In the genomic region with DNA sequence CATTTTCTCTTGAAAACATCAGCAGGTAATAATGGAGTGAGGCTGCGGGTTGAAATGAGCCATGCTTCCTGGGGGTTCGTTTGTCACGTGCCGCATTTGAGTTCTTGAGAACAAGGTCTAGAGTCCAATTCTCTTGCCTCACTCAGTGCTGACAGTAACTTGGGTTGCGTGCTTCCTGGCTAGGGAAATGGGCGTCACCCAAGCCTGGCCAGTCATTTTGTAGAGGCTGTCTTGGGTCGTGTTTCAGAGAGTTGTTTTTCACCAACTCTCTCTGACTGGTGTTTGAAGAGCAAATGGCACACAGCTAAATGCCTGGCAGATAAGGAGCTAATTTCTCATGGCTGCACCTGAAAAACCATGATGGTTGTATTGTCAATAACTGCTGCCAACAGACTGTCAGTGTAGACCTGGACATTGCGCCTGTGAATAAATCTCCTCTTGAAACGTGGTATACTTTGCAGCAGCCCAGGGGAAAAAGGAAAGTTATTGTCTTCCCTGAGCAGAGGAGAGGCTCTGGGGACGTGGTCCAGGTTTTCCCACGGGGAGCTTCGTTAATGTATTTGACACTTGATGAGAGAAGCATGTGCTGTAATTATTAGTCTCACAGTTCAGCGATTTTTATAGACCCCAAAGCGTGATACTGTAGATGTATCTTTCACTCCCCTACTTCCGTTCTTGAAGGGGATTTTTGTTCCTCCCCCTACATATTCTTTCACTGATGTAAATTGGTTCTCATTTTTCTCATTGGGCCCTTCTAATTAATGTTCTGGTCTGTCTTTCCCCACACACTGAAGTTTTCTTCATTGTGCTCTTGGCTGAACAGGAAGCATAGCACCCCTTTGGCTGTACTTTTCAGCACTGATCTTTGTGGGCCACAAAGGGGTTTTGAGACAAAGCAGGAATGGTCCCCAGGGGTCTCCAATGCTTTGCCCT, we compare ENCODE assay signal across 9 cellular contexts.
A peak's percentile ranks its signal among the peaks of the same experiment; 100 is the strongest.
DNase-seq lines count a peak whose midpoint lies in the region; ATAC-seq and TF ChIP-seq lines count a peak whose summit lies in the region.
"Had no signal": no experiment of that assay in that cellular context is flagged by ENCODE, and none has a peak within 500 bp of the region (broad histone marks: within the 10 kb centered on the region; RNA-seq: fewer than 3 reads in every experiment).

No MANE protein-coding gene starts in this region.

- BruUV-seq in HCT116 (replicated peaks; lab: Mats Ljungman, UMichigan): no TSS peak

- H3K4me2 ChIP-seq in HCT116 (ENCODE audit: low read length): no peak overlapping the region

- no peaks in the 10 kb centered on the region for H3K79me2 ChIP-seq in HCT116 (ENCODE audit: insufficient read depth, low read length)

- H3K4me3 ChIP-seq in HCT116 (replicated peaks in 1 of 2; ENCODE audit: low read depth in 1 of 2, low read length in 2 of 2) (no peak overlapping the region), left ventricle myocardium inferior (peak overlapping the region; percentile 15)

- H2AFZ ChIP-seq in HCT116 (ENCODE audit: low read depth, low read length, poor library complexity, severe bottlenecking): no peak overlapping the region

- DNase-seq in HCT116 (ENCODE audit: low read depth, low spot score) (no peak), NCI-H510A treated with DMSO at 0.1 percent for 48 hours (lab: John Stamatoyannopoulos, UW) (peak; percentile 97), left ventricle myocardium inferior (peak; percentile 28), retina (peak; percentile 26)
- no peak for DNase-seq in activated CD4-positive, alpha-beta T cell treated with anti-CD3 and anti-CD28 coated beads for 1 hour
- DNase-seq: activated CD4-positive, alpha-beta T cell treated with anti-CD3 and anti-CD28 coated beads, Interleukin-2, amount 50 U/mL, for 48 hours; NCI-H2081 treated with DMSO at 0.1 percent for 48 hours had no signal

- no peak for TF ChIP-seq RAD21 in HCT116 (IDR thresholded peaks at IDR 0.05; ENCODE audit: low read depth)

- H3K27me3 ChIP-seq in HCT116 (ENCODE audit: insufficient read depth, low read length) (0 out of 2 replicates have a peak, but pooled peaks cover 4% of the 10 kb centered on the region), left ventricle myocardium inferior (ENCODE audit: low read depth) (no peaks in the 10 kb centered on the region)

- intact Hi-C loops in HCT116 (cut with micrococcal nuclease): no loop called here
- intact Hi-C loops in left ventricle myocardium inferior (cut with micrococcal nuclease): no loop called here

- H3K9ac ChIP-seq in HCT116 (ENCODE audit: low read length): no peak overlapping the region

- no peak for TF ChIP-seq POLR2A in HCT116 (IDR thresholded peaks at IDR 0.05; ENCODE audit: borderline replicate concordance, extremely low read depth, insufficient read depth, insufficient read length)

- CTCF ChIA-PET in HCT116 (lab: Charles Lee): no interaction called here

- H3K9me3 ChIP-seq in HCT116 (ENCODE audit: control insufficient read depth in 1 of 2, insufficient read depth in 1 of 2, low read depth in 1 of 2, low read length in 2 of 2) (no peaks in the 10 kb centered on the region), left ventricle myocardium inferior (replicated peaks) (no peaks in the 10 kb centered on the region)

- no peaks in the 10 kb centered on the region for H4K20me1 ChIP-seq in HCT116 (ENCODE audit: insufficient read depth)

- RAD21 ChIA-PET in HCT116 (lab: Charles Lee; ENCODE audit: low non-redundant PET in 1 of 2, low total read pairs in 2 of 2, uncharacterized antibody in 2 of 2, unreplicated experiment in 2 of 2): no interaction called here

- no peaks in the 10 kb centered on the region for H3K9me2 ChIP-seq in HCT116 (ENCODE audit: insufficient read depth)

- POLR2A ChIA-PET in HCT116 (lab: Charles Lee): no interaction called here

- H3K4me1 ChIP-seq in HCT116 (ENCODE audit: control insufficient read depth in 1 of 2, insufficient read depth in 2 of 2, low read length in 2 of 2) (no peaks in the 10 kb centered on the region), left ventricle myocardium inferior (peaks cover 79% of the 10 kb centered on the region)

- ATAC-seq in HCT116: 0 out of 2 replicates have a peak, but pooled peaks have one; percentile 34
- ATAC-seq in HG02852 (IDR thresholded peaks at IDR 0.05; ENCODE audit: unreplicated experiment): no peak
- no peak for ATAC-seq in HG03095 (IDR thresholded peaks at IDR 0.05; ENCODE audit: unreplicated experiment)

- TF ChIP-seq CTCF in HCT116 (IDR thresholded peaks at IDR 0.05 in 2 of 3, conservative IDR thresholded peaks at IDR 0.05 in 1 of 3; ENCODE audit: borderline replicate concordance in 1 of 3, insufficient read depth in 1 of 3, low read depth in 2 of 3, low read length in 2 of 3): no peak
- no peak for TF ChIP-seq CTCF in left ventricle myocardium inferior (IDR thresholded peaks at IDR 0.05; ENCODE audit: borderline replicate concordance)

- H3K27ac ChIP-seq in HCT116 (ENCODE audit: low read depth, low read length) (no peak overlapping the region), left ventricle myocardium inferior (replicated peaks) (peak overlapping the region; percentile 60)

- H3K36me3 ChIP-seq in HCT116 (ENCODE audit: control insufficient read depth in 1 of 2, insufficient read depth in 2 of 2, low read length in 2 of 2) (no peaks in the 10 kb centered on the region), left ventricle myocardium inferior (no peaks in the 10 kb centered on the region)

TF ChIP-seq in HCT116, 20 proteins besides CTCF, POLR2A, EP300 and RAD21:
- TF ChIP-seq ZFX (IDR thresholded peaks at IDR 0.05): no peak
- no peak for TF ChIP-seq SRF (IDR thresholded peaks at IDR 0.05; ENCODE audit: low read depth)
- no peak for TF ChIP-seq ELF1 (IDR thresholded peaks at IDR 0.05; ENCODE audit: borderline replicate concordance, low read depth)
- TF ChIP-seq, protein P1, sequence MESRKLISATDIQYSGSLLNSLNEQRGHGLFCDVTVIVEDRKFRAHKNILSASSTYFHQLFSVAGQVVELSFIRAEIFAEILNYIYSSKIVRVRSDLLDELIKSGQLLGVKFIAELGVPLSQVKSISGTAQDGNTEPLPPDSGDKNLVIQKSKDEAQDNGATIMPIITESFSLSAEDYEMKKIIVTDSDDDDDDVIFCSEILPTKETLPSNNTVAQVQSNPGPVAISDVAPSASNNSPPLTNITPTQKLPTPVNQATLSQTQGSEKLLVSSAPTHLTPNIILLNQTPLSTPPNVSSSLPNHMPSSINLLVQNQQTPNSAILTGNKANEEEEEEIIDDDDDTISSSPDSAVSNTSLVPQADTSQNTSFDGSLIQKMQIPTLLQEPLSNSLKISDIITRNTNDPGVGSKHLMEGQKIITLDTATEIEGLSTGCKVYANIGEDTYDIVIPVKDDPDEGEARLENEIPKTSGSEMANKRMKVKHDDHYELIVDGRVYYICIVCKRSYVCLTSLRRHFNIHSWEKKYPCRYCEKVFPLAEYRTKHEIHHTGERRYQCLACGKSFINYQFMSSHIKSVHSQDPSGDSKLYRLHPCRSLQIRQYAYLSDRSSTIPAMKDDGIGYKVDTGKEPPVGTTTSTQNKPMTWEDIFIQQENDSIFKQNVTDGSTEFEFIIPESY (IDR thresholded peaks at IDR 0.05; ENCODE audit: extremely low read depth, insufficient replicate concordance, low read length): no peak
- TF ChIP-seq, protein P2, sequence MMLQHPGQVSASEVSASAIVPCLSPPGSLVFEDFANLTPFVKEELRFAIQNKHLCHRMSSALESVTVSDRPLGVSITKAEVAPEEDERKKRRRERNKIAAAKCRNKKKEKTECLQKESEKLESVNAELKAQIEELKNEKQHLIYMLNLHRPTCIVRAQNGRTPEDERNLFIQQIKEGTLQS (IDR thresholded peaks at IDR 0.05): no peak
- no peak for TF ChIP-seq TCF7L2 (IDR thresholded peaks at IDR 0.05; ENCODE audit: borderline replicate concordance, extremely low read depth, insufficient read depth, insufficient read length)
- no peak for TF ChIP-seq POLR2AphosphoS5 (IDR thresholded peaks at IDR 0.05; ENCODE audit: low read depth, low read length)
- no peak for TF ChIP-seq EGR1 (IDR thresholded peaks at IDR 0.05; ENCODE audit: low read depth)
- TF ChIP-seq, protein P3, sequence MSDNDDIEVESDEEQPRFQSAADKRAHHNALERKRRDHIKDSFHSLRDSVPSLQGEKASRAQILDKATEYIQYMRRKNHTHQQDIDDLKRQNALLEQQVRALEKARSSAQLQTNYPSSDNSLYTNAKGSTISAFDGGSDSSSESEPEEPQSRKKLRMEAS (IDR thresholded peaks at IDR 0.05): no peak
- TF ChIP-seq SP1 (IDR thresholded peaks at IDR 0.05; ENCODE audit: low read depth): no peak
- TF ChIP-seq JUND (IDR thresholded peaks at IDR 0.05): no peak
- TF ChIP-seq, protein P4, sequence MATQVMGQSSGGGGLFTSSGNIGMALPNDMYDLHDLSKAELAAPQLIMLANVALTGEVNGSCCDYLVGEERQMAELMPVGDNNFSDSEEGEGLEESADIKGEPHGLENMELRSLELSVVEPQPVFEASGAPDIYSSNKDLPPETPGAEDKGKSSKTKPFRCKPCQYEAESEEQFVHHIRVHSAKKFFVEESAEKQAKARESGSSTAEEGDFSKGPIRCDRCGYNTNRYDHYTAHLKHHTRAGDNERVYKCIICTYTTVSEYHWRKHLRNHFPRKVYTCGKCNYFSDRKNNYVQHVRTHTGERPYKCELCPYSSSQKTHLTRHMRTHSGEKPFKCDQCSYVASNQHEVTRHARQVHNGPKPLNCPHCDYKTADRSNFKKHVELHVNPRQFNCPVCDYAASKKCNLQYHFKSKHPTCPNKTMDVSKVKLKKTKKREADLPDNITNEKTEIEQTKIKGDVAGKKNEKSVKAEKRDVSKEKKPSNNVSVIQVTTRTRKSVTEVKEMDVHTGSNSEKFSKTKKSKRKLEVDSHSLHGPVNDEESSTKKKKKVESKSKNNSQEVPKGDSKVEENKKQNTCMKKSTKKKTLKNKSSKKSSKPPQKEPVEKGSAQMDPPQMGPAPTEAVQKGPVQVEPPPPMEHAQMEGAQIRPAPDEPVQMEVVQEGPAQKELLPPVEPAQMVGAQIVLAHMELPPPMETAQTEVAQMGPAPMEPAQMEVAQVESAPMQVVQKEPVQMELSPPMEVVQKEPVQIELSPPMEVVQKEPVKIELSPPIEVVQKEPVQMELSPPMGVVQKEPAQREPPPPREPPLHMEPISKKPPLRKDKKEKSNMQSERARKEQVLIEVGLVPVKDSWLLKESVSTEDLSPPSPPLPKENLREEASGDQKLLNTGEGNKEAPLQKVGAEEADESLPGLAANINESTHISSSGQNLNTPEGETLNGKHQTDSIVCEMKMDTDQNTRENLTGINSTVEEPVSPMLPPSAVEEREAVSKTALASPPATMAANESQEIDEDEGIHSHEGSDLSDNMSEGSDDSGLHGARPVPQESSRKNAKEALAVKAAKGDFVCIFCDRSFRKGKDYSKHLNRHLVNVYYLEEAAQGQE (IDR thresholded peaks at IDR 0.05; ENCODE audit: low read depth): no peak
- TF ChIP-seq ZNF274 (IDR thresholded peaks at IDR 0.05; ENCODE audit: low read depth, low read length): no peak
- TF ChIP-seq EZH2 (IDR thresholded peaks at IDR 0.05): no peak
- TF ChIP-seq SIN3A (IDR thresholded peaks at IDR 0.05; ENCODE audit: low read depth): no peak
- no peak for TF ChIP-seq YY1 (IDR thresholded peaks at IDR 0.05; ENCODE audit: extremely low read depth, insufficient replicate concordance, low read depth, low read length)
TF ChIP-seq in HCT116: peak in this region for 0.

Comparison
In these comparisons a context has a peak if more than half of its experiments do, and no peak if none do; other contexts are left out.
1. DNase-seq: peak in NCI-H510A treated with DMSO at 0.1 percent for 48 hours (single experiment), left ventricle myocardium inferior (single experiment) and retina (single experiment); none in HCT116 (single experiment) and activated CD4-positive, alpha-beta T cell treated with anti-CD3 and anti-CD28 coated beads for 1 hour (single experiment).